ENCODE assay signal across 10 cellular contexts in the genomic region with DNA sequence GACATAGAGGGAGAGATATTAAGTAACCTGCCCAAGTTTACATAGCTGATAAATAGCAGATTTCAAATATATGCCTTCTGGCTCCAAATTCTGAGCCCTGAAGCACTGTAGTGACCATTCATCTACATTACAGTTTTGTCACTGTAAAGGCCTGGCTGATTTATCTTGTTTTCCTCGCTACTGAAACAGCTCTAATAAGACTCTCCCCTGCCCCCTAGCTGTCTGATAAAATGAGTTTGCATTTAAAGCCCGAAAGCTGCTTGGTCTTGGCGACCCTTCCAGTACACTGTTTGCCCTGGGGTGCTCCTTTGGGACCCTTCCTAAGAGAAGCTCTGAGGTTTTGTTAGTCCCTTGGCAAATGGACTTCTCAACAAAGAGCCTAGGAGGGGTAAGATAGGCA. TPM values are rescaled to one million over a fixed set of nuclear protein-coding genes. Genes with fewer than 3 reads are reported as not detected.
DNase-seq lines count a peak whose midpoint lies in the region; TF ChIP-seq lines count a peak whose summit lies in the region.
"Had no signal": no experiment of that assay in that cellular context is flagged by ENCODE, and none has a peak within 500 bp of the region (broad histone marks: within the 10 kb centered on the region; RNA-seq: fewer than 3 reads in every experiment).

No MANE protein-coding gene starts in this region.

- H3K36me3 ChIP-seq in mammary epithelial cell (ENCODE audit: insufficient read depth, low read length) (no peaks in the 10 kb centered on the region), mesendoderm (ENCODE audit: control insufficient read depth, insufficient read depth, low read length) (no peaks in the 10 kb centered on the region), ascending aorta (no peaks in the 10 kb centered on the region)

- no peak overlapping the region for H3K27ac ChIP-seq in mammary epithelial cell (ENCODE audit: insufficient read depth, low read depth, low read length)
- no peak overlapping the region for H3K27ac ChIP-seq in mesendoderm (ENCODE audit: low read depth, low read length)
- H3K27ac ChIP-seq in ascending aorta = no peak overlapping the region

- H4K8ac ChIP-seq in mesendoderm (ENCODE audit: low read depth, low read length) = no peak overlapping the region

- BruUV-seq in mammary epithelial cell (replicated peaks; lab: Mats Ljungman, UMichigan) = no TSS peak

- H2BK15ac ChIP-seq in mesendoderm (replicated peaks; ENCODE audit: low read depth) = no peak overlapping the region

- no peaks in the 10 kb centered on the region for H3K27me3 ChIP-seq in mammary epithelial cell (ENCODE audit: insufficient read depth, low read length)
- H3K27me3 ChIP-seq in mesendoderm (ENCODE audit: insufficient read depth, low read length, poor library complexity) = no peaks in the 10 kb centered on the region
- H3K27me3 ChIP-seq in ascending aorta = no peaks in the 10 kb centered on the region

- no peaks in the 10 kb centered on the region for H3K9me3 ChIP-seq in mammary epithelial cell (replicated peaks; ENCODE audit: insufficient read depth, low read length)
- H3K9me3 ChIP-seq in ascending aorta = no peaks in the 10 kb centered on the region

- H2AK5ac ChIP-seq in mesendoderm (ENCODE audit: low read length) = no peak overlapping the region

- no peaks in the 10 kb centered on the region for H3K36me3 Mint-ChIP-seq in activated naive CD8-positive, alpha-beta T cell treated with anti-CD3 and anti-CD28 coated beads for 36 hours

- H3K4me1 Mint-ChIP-seq in activated naive CD8-positive, alpha-beta T cell treated with anti-CD3 and anti-CD28 coated beads for 36 hours = peaks cover 10% of the 10 kb centered on the region

- H3K4me2 ChIP-seq in mammary epithelial cell (ENCODE audit: insufficient read depth, low read depth, low read length) (no peak overlapping the region), mesendoderm (ENCODE audit: low read length) (no peak overlapping the region)

- dilution Hi-C loops in mammary epithelial cell (cut with HindIII; ENCODE audit: low sequenced_read_pairs) = no loop called here

- CTCF ChIA-PET in mammary epithelial cell (lab: Charles Lee; ENCODE audit: low non-redundant PET) = no interaction called here

- H3K27ac Mint-ChIP-seq in activated naive CD8-positive, alpha-beta T cell treated with anti-CD3 and anti-CD28 coated beads for 36 hours = no peak overlapping the region

- no peak overlapping the region for H3K4me3 ChIP-seq in mammary epithelial cell (replicated peaks in 1 of 3; ENCODE audit: insufficient read depth in 1 of 3, low read depth in 2 of 3, low read length in 3 of 3)
- H3K4me3 ChIP-seq in mesendoderm (ENCODE audit: low read length) = no peak overlapping the region
- H3K4me3 ChIP-seq in ascending aorta = no peak overlapping the region

- H3K79me2 ChIP-seq in mammary epithelial cell (ENCODE audit: insufficient read depth, low read length) (no peaks in the 10 kb centered on the region), mesendoderm (ENCODE audit: control insufficient read depth, insufficient read depth, low read length) (no peaks in the 10 kb centered on the region)

- TF ChIP-seq CTCF in mammary epithelial cell (conservative IDR thresholded peaks at IDR 0.05 in 1 of 2, IDR thresholded peaks at IDR 0.05 in 1 of 2; ENCODE audit: extremely low read depth in 1 of 2, insufficient read depth in 1 of 2, low read depth in 1 of 2, low read length in 2 of 2) (peak in 1 of 2 donors; percentile 40), ascending aorta (IDR thresholded peaks at IDR 0.05) (peak in 1 of 3 experiments; percentile 29)

- H4K5ac ChIP-seq in mesendoderm (ENCODE audit: low read length) = no peak overlapping the region

- 83% methylated on average over 3 of the region's 3 CpGs for WGBS in mammary epithelial cell (ENCODE audit: low coverage, missing lambda C conversion rate)
- no CpG with 5 or more reads among the region's 3 CpGs for WGBS in mesendoderm (ENCODE audit: extremely low coverage, insufficient coverage, low lambda C conversion rate)

- H3K4me1 ChIP-seq in mammary epithelial cell (ENCODE audit: insufficient read depth, low read length) (peaks cover 11% of the 10 kb centered on the region), mesendoderm (ENCODE audit: control insufficient read depth, low read depth, low read length) (no peaks in the 10 kb centered on the region), ascending aorta (no peaks in the 10 kb centered on the region)

- no peak overlapping the region for H2BK120ac ChIP-seq in mesendoderm (ENCODE audit: low read depth, low read length)

- H3K9ac ChIP-seq in mammary epithelial cell (ENCODE audit: insufficient read depth, low read length) (no peak overlapping the region), mesendoderm (ENCODE audit: low read length) (no peak overlapping the region)

- no peaks in the 10 kb centered on the region for H3K79me1 ChIP-seq in mesendoderm (ENCODE audit: low read length)

- peak; percentile 45 for DNase-seq in ELR (ENCODE audit: low read depth)
- peak; percentile 35 for DNase-seq in KBM-7
- DNase-seq in mammary epithelial cell = peak; percentile 1
- peak; percentile 44 for DNase-seq in mesendoderm
- DNase-seq in activated naive CD8-positive, alpha-beta T cell treated with anti-CD3 and anti-CD28 coated beads for 36 hours = no peak
- DNase-seq in stimulated activated naive CD4-positive, alpha-beta T cell treated with Interleukin-2 at 50 U/mL for 16 hours (lab: John Stamatoyannopoulos, UW) = no peak
- DNase-seq in ascending aorta (ENCODE audit: low spot score in 2 of 2) = no peak
- no peak for DNase-seq in T-helper 9 cell
- DNase-seq: NCI-H774, right cardiac atrium had no signal

- H4K20me1 ChIP-seq in mammary epithelial cell (ENCODE audit: insufficient read depth, low read length) = no peaks in the 10 kb centered on the region

- no peak overlapping the region for H3K4me3 Mint-ChIP-seq in activated naive CD8-positive, alpha-beta T cell treated with anti-CD3 and anti-CD28 coated beads for 36 hours

- H3K18ac ChIP-seq in mesendoderm (ENCODE audit: low read length) = no peak overlapping the region

- no peak overlapping the region for H3K23ac ChIP-seq in mesendoderm (ENCODE audit: low read length)

- in situ Hi-C loops in KBM-7 (cut with MboI; ENCODE audit: low pct_unique_long_range_greater_than_20kb, low sequenced_read_pairs) = no loop called here
- in situ Hi-C loops in mammary epithelial cell (cut with MboI; ENCODE audit: low sequenced_read_pairs in 2 of 2) = no loop called here

- H3K4ac ChIP-seq in mesendoderm (ENCODE audit: low read depth, low read length) = no peak overlapping the region

- no peaks in the 10 kb centered on the region for H3K9me3 Mint-ChIP-seq in activated naive CD8-positive, alpha-beta T cell treated with anti-CD3 and anti-CD28 coated beads for 36 hours

- H2BK5ac ChIP-seq in mesendoderm (ENCODE audit: low read length) = no peak overlapping the region

- H2AFZ ChIP-seq in mammary epithelial cell (ENCODE audit: low read depth, low read length) = no peak overlapping the region

- H3K27me3 Mint-ChIP-seq in activated naive CD8-positive, alpha-beta T cell treated with anti-CD3 and anti-CD28 coated beads for 36 hours = peaks cover 12% of the 10 kb centered on the region

- H3K56ac ChIP-seq in mesendoderm (ENCODE audit: low read length) = no peak overlapping the region

- intact Hi-C loops in mammary epithelial cell (cut with micrococcal nuclease) (loop anchor here (5.0 kb wide), 1 partner anchor 244 kb away; no protein-coding TSS in a partner anchor), ascending aorta (cut with DNase I) (loop anchor here (10.0 kb wide), 2 partner anchors 82 to 142 kb away; no protein-coding TSS in a partner anchor)

RNA-seq across cellular contexts. Expression of gene RAB11FIP2, which starts 59.7 kb away (rescaled TPM):
- total RNA-seq in mammary epithelial cell (10 to 100 TPM; 16.6 to 22.3 TPM), ascending aorta (2.8 TPM)
- 4.1 TPM for polyA plus RNA-seq in mammary epithelial cell
- polyA minus RNA-seq in mammary epithelial cell = 2.0 TPM
- 15.5 TPM for polyA plus RNA-seq in mesendoderm (2013, experiment 1 of 2)
- 15.8 TPM for polyA plus RNA-seq in mesendoderm (2013, experiment 2 of 2)
- 1 to 10 TPM; 8.5 to 9.9 TPM for total RNA-seq in activated naive CD8-positive, alpha-beta T cell treated with anti-CD3 and anti-CD28 coated beads for 36 hours

Comparison
In these comparisons a context has a peak if more than half of its experiments do, and no peak if none do; other contexts are left out.
1. DNase-seq: peak in ELR (single experiment), KBM-7 (single experiment), mammary epithelial cell (single experiment) and mesendoderm (single experiment); none in activated naive CD8-positive, alpha-beta T cell treated with anti-CD3 and anti-CD28 coated beads for 36 hours (single experiment), stimulated activated naive CD4-positive, alpha-beta T cell treated with Interleukin-2 at 50 U/mL for 16 hours (single experiment), ascending aorta (0 of 2) and T-helper 9 cell (single experiment).